ENCODE assay signal across 25 cellular contexts in genomic region chr3:115968871-115969270, GRCh38.
DNase-seq lines count a peak whose midpoint lies in the region; ATAC-seq, FAIRE-seq and TF ChIP-seq lines count a peak whose summit lies in the region.
"Had no signal": no experiment of that assay in that cellular context is flagged by ENCODE, and none has a peak within 500 bp of the region (broad histone marks: within the 10 kb centered on the region; RNA-seq: fewer than 3 reads in every experiment).

No MANE protein-coding gene starts in this region.

- in situ Hi-C loops in ACHN (cut with HindIII; ENCODE audit: low pct_ligation_motif_present, low pct_unique_long_range_greater_than_20kb, low sequenced_read_pairs) = no loop called here

- ATAC-seq in foreskin keratinocyte = peak; percentile 12
- ATAC-seq in HG03521 (IDR thresholded peaks at IDR 0.05; ENCODE audit: unreplicated experiment) = no peak
- ATAC-seq: GM12878, HCT116 had no signal

- DNase-seq in ACHN = peak; percentile 3
- DNase-seq in foreskin keratinocyte = no peak
- peak; percentile 77 for DNase-seq in kidney tubule cell (ENCODE audit: low spot score)
- DNase-seq in urothelium cell line (ENCODE audit: low spot score) = no peak
- DNase-seq in stimulated activated CD4-positive, alpha-beta T cell treated with anti-CD3 and anti-CD28 coated beads, Interleukin-4, amount 100 ng/mL, for 24 hours = no peak
- no peak for DNase-seq in effector CD8-positive, alpha-beta T cell (lab: John Stamatoyannopoulos, UW)
- DNase-seq: AML-193; BE2C; CD4-positive, alpha-beta T cell; CD8-positive, alpha-beta memory T cell; DMS 273 treated with DMSO at 0.1 percent for 48 hours; DMS79; EL; GDM1; GM23248; H7 had no signal

- peak; percentile 17 for FAIRE-seq in urothelium cell line (lab: Jason Lieb, UNC)
- FAIRE-seq: A204.1, D721Med, GM12878, GM19239, H1 had no signal

- no peaks in the 10 kb centered on the region for H3K4me1 ChIP-seq in foreskin keratinocyte
- H3K4me1 ChIP-seq: BE2C; BLaER1 treated with 17β-estradiol and CSF1 and Interleukin-3, amounts not matched to agents 10 nM and 100 nM had no signal

- H3K27ac ChIP-seq in foreskin keratinocyte = no peak overlapping the region
- H3K27ac ChIP-seq: 22Rv1; BLaER1 treated with 17β-estradiol and CSF1 and Interleukin-3, amounts not matched to agents 10 nM and 100 nM; GM23248 had no signal

- TF ChIP-seq CTCF in foreskin keratinocyte (conservative IDR thresholded peaks at IDR 0.05) = no peak

- H3K27me3 ChIP-seq in foreskin keratinocyte = no peaks in the 10 kb centered on the region
- H3K27me3 ChIP-seq: BE2C; BLaER1 treated with 17β-estradiol and CSF1 and Interleukin-3, amounts not matched to agents 10 nM and 100 nM had no signal

Comparison
In these comparisons a context has a peak if more than half of its experiments do, and no peak if none do; other contexts are left out.
1. DNase-seq: peak in ACHN (single experiment) and kidney tubule cell (single experiment); none in foreskin keratinocyte (0 of 2), urothelium cell line (single experiment), stimulated activated CD4-positive, alpha-beta T cell treated with anti-CD3 and anti-CD28 coated beads, Interleukin-4, amount 100 ng/mL, for 24 hours (single experiment) and effector CD8-positive, alpha-beta T cell (single experiment).